ENCODE assay signal across 9 cellular contexts in the genomic region with DNA sequence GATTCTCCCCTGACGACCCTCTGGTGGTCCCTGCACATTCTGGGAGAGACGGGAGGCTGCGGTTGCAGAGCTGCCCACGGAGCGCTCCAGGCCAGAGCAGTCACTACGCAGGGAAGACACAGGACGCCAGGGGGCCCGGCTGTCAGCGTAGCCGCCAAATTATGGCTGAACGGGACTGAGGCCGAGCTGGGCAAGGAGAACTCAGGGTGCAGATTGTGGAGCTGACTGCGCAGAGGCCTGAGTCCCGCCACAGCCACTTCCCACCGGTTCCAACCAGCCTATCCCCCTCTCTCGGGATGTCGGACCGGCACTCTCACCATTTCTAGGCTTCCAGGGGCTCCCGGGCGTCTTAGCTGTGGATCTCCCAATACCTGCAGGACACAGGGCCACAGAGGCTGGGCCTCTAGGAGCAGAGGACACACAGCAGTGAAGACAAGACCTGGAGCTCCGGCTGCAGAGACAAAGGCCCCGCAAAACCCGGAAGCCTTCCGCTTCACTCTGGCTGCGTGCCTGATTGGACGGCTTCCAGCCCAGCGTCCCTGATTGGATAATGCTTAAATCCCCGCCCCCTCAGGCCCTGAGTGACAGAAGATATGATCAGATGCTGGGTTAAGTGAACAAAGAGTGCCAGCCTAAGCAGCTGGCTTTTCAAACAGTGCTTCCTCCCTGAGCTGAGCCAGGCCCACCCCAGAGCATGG. TPM values are rescaled to one million over a fixed set of nuclear protein-coding genes. Genes with fewer than 3 reads are reported as not detected.
DNase-seq lines count a peak whose midpoint lies in the region; ATAC-seq and TF ChIP-seq lines count a peak whose summit lies in the region.
"Had no signal": no experiment of that assay in that cellular context is flagged by ENCODE, and none has a peak within 500 bp of the region (broad histone marks: within the 10 kb centered on the region; RNA-seq: fewer than 3 reads in every experiment).

A gene (minus strand): TSS at position 461 of the 698 bp plus-strand sequence. CDS start 141 bp downstream, at position 320.

- H3K23ac ChIP-seq in mesenchymal stem cell (ENCODE audit: low read length in 2 of 2): no peak within 1 kb of the TSS

- no peaks in the 10 kb centered on the region for H3K27me3 Mint-ChIP-seq in activated CD8-positive, alpha-beta memory T cell treated with anti-CD3 and anti-CD28 coated beads, Interleukin-2, amount 10 ng/mL, durations not matched to agents 7 days and 5 days
- H3K27me3 Mint-ChIP-seq in effector memory CD8-positive, alpha-beta T cell: no peaks in the 10 kb centered on the region

- peak within 1 kb of the TSS; percentile 76 for H3K4me3 ChIP-seq in AG10803 (ENCODE audit: low read length)
- H3K4me3 ChIP-seq in mesenchymal stem cell (ENCODE audit: insufficient read depth in 1 of 2, low read depth in 1 of 2, low read length in 2 of 2): peak within 1 kb of the TSS; percentile 68 to 84

- H3K18ac ChIP-seq in mesenchymal stem cell (ENCODE audit: low read depth in 1 of 2, low read length in 2 of 2): peak within 1 kb of the TSS; percentile 5 to 79

- CTCF ChIA-PET in activated CD8-positive, alpha-beta memory T cell treated with anti-CD3 and anti-CD28 coated beads, Interleukin-2, amount 10 ng/mL, durations not matched to agents 7 days and 5 days (lab: Charles Lee): interaction anchor here (0.9 to 1.3 kb wide), 3 partner anchors 142 to 434 kb away, joined by 3 to 4 read pairs (median 3); no protein-coding TSS in a partner anchor

- H2AFZ ChIP-seq in mesenchymal stem cell (ENCODE audit: low read depth, low read length): peak within 1 kb of the TSS; percentile 6

- peaks cover 52% of the 10 kb centered on the region for H3K9me3 ChIP-seq in mesenchymal stem cell (ENCODE audit: control insufficient read depth, low read length)

- H4K8ac ChIP-seq in mesenchymal stem cell (ENCODE audit: low read length): peak within 1 kb of the TSS; percentile 91

- H3K4me1 Mint-ChIP-seq in activated CD8-positive, alpha-beta memory T cell treated with anti-CD3 and anti-CD28 coated beads, Interleukin-2, amount 10 ng/mL, durations not matched to agents 7 days and 5 days: peaks cover 10% of the 10 kb centered on the region
- peaks cover 15 to 31% of the 10 kb centered on the region in 2 donors for H3K4me1 Mint-ChIP-seq in effector memory CD8-positive, alpha-beta T cell (ENCODE audit: low read depth in 2 of 2)

- peaks cover 3% of the 10 kb centered on the region for H3K4me1 ChIP-seq in mesenchymal stem cell (ENCODE audit: control insufficient read depth, insufficient read depth, low read depth, low read length)

- DNase-seq in AG10803 (ENCODE audit: low read depth) (peak; percentile 90), NCI-H526 treated with DMSO at 0.1 percent for 48 hours (lab: John Stamatoyannopoulos, UW) (peak; percentile 87), mesenchymal stem cell (peak; percentile 94)
- DNase-seq in activated CD8-positive, alpha-beta memory T cell treated with anti-CD3 and anti-CD28 coated beads, Interleukin-2, amount 10 ng/mL, durations not matched to agents 7 days and 5 days: peak; percentile 96
- peak; percentile 91 to 96 (median 94) for DNase-seq in effector memory CD8-positive, alpha-beta T cell
- DNase-seq in stimulated activated CD8-positive, alpha-beta memory T cell treated with anti-CD3 and anti-CD28 coated beads, Interleukin-12 subunit alpha, Interleukin-12 subunit beta, amount 100 ng/mL, for 1 hour (ENCODE audit: low read depth): peak; percentile 89

- H2BK15ac ChIP-seq in mesenchymal stem cell (ENCODE audit: low read depth, poor library complexity, severe bottlenecking): no peak within 1 kb of the TSS

- no peak within 1 kb of the TSS for H2BK5ac ChIP-seq in mesenchymal stem cell (ENCODE audit: low read depth, low read length, poor library complexity, severe bottlenecking)

- no peak within 1 kb of the TSS for H2BK12ac ChIP-seq in mesenchymal stem cell (ENCODE audit: low read length in 2 of 2)

- peak within 1 kb of the TSS; percentile 96 for H3K9ac ChIP-seq in mesenchymal stem cell (ENCODE audit: low read length)

- peaks cover 32% of the 10 kb centered on the region for H3K9me3 Mint-ChIP-seq in activated CD8-positive, alpha-beta memory T cell treated with anti-CD3 and anti-CD28 coated beads, Interleukin-2, amount 10 ng/mL, durations not matched to agents 7 days and 5 days (ENCODE audit: low read depth)
- H3K9me3 Mint-ChIP-seq in effector memory CD8-positive, alpha-beta T cell: peaks cover 6 to 9% of the 10 kb centered on the region in 2 donors

- under 1% methylated on average over 28 of the region's 28 CpGs for WGBS in mesenchymal stem cell

- peak within 1 kb of the TSS; percentile 25 for H4K91ac ChIP-seq in mesenchymal stem cell (ENCODE audit: low read length)

- H2BK120ac ChIP-seq in mesenchymal stem cell (ENCODE audit: low read depth, low read length): peak within 1 kb of the TSS; percentile 57

- no peak within 1 kb of the TSS for H3K14ac ChIP-seq in mesenchymal stem cell (ENCODE audit: low read length in 2 of 2)

- H3K4me3 Mint-ChIP-seq in activated CD8-positive, alpha-beta memory T cell treated with anti-CD3 and anti-CD28 coated beads, Interleukin-2, amount 10 ng/mL, durations not matched to agents 7 days and 5 days: peak within 1 kb of the TSS; percentile 91
- H3K4me3 Mint-ChIP-seq in effector memory CD8-positive, alpha-beta T cell: peak within 1 kb of the TSS; percentile 99 to 100

- H3K27ac ChIP-seq in mesenchymal stem cell (ENCODE audit: low read length, poor library complexity, severe bottlenecking): peak within 1 kb of the TSS; percentile 88

- H3K36me3 ChIP-seq in mesenchymal stem cell (ENCODE audit: control insufficient read depth in 1 of 2, insufficient read depth in 2 of 2, low read depth in 1 of 2, low read length in 2 of 2): peaks cover 9 to 22% of the 10 kb centered on the region in 2 experiments

- H2AK5ac ChIP-seq in mesenchymal stem cell (ENCODE audit: low read length, severe bottlenecking): no peak within 1 kb of the TSS

- peaks cover 14% of the 10 kb centered on the region for H3K79me1 ChIP-seq in mesenchymal stem cell (replicated peaks; ENCODE audit: low read length, poor library complexity, severe bottlenecking)

- H3K27me3 ChIP-seq in mesenchymal stem cell (ENCODE audit: control insufficient read depth in 1 of 2, insufficient read depth in 1 of 2, low read length in 2 of 2): no peaks in the 10 kb centered on the region

- H3K36me3 Mint-ChIP-seq in activated CD8-positive, alpha-beta memory T cell treated with anti-CD3 and anti-CD28 coated beads, Interleukin-2, amount 10 ng/mL, durations not matched to agents 7 days and 5 days: peaks cover 50% of the 10 kb centered on the region
- peaks cover 37% of the 10 kb centered on the region for H3K36me3 Mint-ChIP-seq in effector memory CD8-positive, alpha-beta T cell (ENCODE audit: insufficient read depth)

- H3K4ac ChIP-seq in mesenchymal stem cell (ENCODE audit: low read depth in 1 of 2, low read length in 2 of 2): peak within 1 kb of the TSS; percentile 9 to 35

- peak within 1 kb of the TSS; percentile 99 for H3K27ac Mint-ChIP-seq in activated CD8-positive, alpha-beta memory T cell treated with anti-CD3 and anti-CD28 coated beads, Interleukin-2, amount 10 ng/mL, durations not matched to agents 7 days and 5 days
- H3K27ac Mint-ChIP-seq in effector memory CD8-positive, alpha-beta T cell: peak within 1 kb of the TSS; percentile 100

- peak; percentile 40 for TF ChIP-seq CTCF in AG10803 (conservative IDR thresholded peaks at IDR 0.05; ENCODE audit: low read length)

- ATAC-seq in GM18907 (IDR thresholded peaks at IDR 0.05; ENCODE audit: unreplicated experiment) (peak; percentile 93), HG03159 (IDR thresholded peaks at IDR 0.05; ENCODE audit: unreplicated experiment) (peak; percentile 94)
- peak; percentile 99 for ATAC-seq in activated CD8-positive, alpha-beta memory T cell treated with anti-CD3 and anti-CD28 coated beads, Interleukin-2, amount 10 ng/mL, durations not matched to agents 7 days and 5 days
- ATAC-seq in effector memory CD8-positive, alpha-beta T cell (replicated peaks): peak; percentile 91

- H3K4me2 ChIP-seq in mesenchymal stem cell (ENCODE audit: low read length, poor library complexity, severe bottlenecking): peak within 1 kb of the TSS; percentile 86

RNA-seq across cellular contexts. Expression of the gene that starts here (rescaled TPM):
- total RNA-seq in activated CD8-positive, alpha-beta memory T cell treated with anti-CD3 and anti-CD28 coated beads, Interleukin-2, amount 10 ng/mL, durations not matched to agents 7 days and 5 days: 10 to 100 TPM; 11.7 to 18.3 TPM
- 5.6 TPM for polyA plus RNA-seq in mesenchymal stem cell (2013, experiment 1 of 2)
- polyA plus RNA-seq in mesenchymal stem cell (2013, experiment 2 of 2): 4.8 TPM
- total RNA-seq: NCI-H460 had no signal

Comparison
In these comparisons a context has a peak if more than half of its experiments do, and no peak if none do; other contexts are left out.
1. Peak in every context shown above with its lines: DNase-seq, ATAC-seq, H3K4me3 ChIP-seq and H3K27ac ChIP-seq.